Comparison of ENCODE assay signal across 1 cellular context in genomic region chr1:240497908-240498307, GRCh38.
TF ChIP-seq lines count a peak whose summit lies in the region.

No MANE protein-coding gene starts in this region.

TF ChIP-seq in SK-N-SH, 30 proteins besides CTCF, POLR2A, EP300 and RAD21 (continued from another document):
- TF ChIP-seq PBX3 (IDR thresholded peaks at IDR 0.05) = 0 out of 2 replicates have a peak, but pooled peaks have one; percentile 18
- TF ChIP-seq IRF3 (IDR thresholded peaks at IDR 0.05; ENCODE audit: low read depth, low read length) = no peak
- no peak for TF ChIP-seq SIN3A (IDR thresholded peaks at IDR 0.05; ENCODE audit: borderline replicate concordance, low read depth, low read length)
- TF ChIP-seq GATA2 (CRISPR knock-in tag; IDR thresholded peaks at IDR 0.05) = peak; percentile 81
